Comparison of ENCODE assay signal across 13 cellular contexts in genomic region chr20:4665591-4665990, GRCh38. TPM values are rescaled to one million over a fixed set of nuclear protein-coding genes. Genes with fewer than 3 reads are reported as not detected.
A peak's percentile ranks its signal among the peaks of the same experiment; 100 is the strongest.
DNase-seq lines count a peak whose midpoint lies in the region; ATAC-seq and TF ChIP-seq lines count a peak whose summit lies in the region.
"Had no signal": no experiment of that assay in that cellular context is flagged by ENCODE, and none has a peak within 500 bp of the region (broad histone marks: within the 10 kb centered on the region; RNA-seq: fewer than 3 reads in every experiment).

No MANE protein-coding gene starts in this region.

- H3K27ac ChIP-seq in RWPE2 (ENCODE audit: poor library complexity, severe bottlenecking) (peak overlapping the region; percentile 95), mammary epithelial cell (ENCODE audit: insufficient read depth, low read depth, low read length) (peak overlapping the region; percentile 98)
- H3K27ac ChIP-seq: thyroid gland had no signal

- H3K4me2 ChIP-seq in mammary epithelial cell (ENCODE audit: insufficient read depth, low read depth, low read length), result peak overlapping the region; percentile 37
- H3K4me2 ChIP-seq in skeletal muscle satellite cell (ENCODE audit: low read length), result peak overlapping the region; percentile 64

- H3K36me3 ChIP-seq in RWPE2 (ENCODE audit: low read depth) (no peaks in the 10 kb centered on the region), mammary epithelial cell (ENCODE audit: insufficient read depth, low read length) (no peaks in the 10 kb centered on the region), skeletal muscle satellite cell (ENCODE audit: insufficient read depth, low read length) (no peaks in the 10 kb centered on the region)
- H3K36me3 ChIP-seq: sigmoid colon, thyroid gland had no signal

- BruUV-seq in mammary epithelial cell (replicated peaks; lab: Mats Ljungman, UMichigan), result TSS peak; percentile 85

- CTCF ChIA-PET in mammary epithelial cell (lab: Charles Lee; ENCODE audit: low non-redundant PET), result interaction anchor here (0.6 to 0.9 kb wide), 2 partner anchors 52 to 56 kb away, joined by 3 to 4 read pairs; partner anchors contain the start of gene PRND

- dilution Hi-C loops in mammary epithelial cell (cut with HindIII; ENCODE audit: low sequenced_read_pairs), result no loop called here

- H3K79me2 ChIP-seq in mammary epithelial cell (ENCODE audit: insufficient read depth, low read length), result no peaks in the 10 kb centered on the region

- peaks cover 29% of the 10 kb centered on the region for H3K4me1 ChIP-seq in RWPE2 (ENCODE audit: insufficient read depth, poor library complexity, severe bottlenecking)
- H3K4me1 ChIP-seq in mammary epithelial cell (ENCODE audit: insufficient read depth, low read length), result peaks cover 32% of the 10 kb centered on the region
- peaks cover 19% of the 10 kb centered on the region for H3K4me1 ChIP-seq in skeletal muscle satellite cell (ENCODE audit: control insufficient read depth, insufficient read depth, low read length)
- H3K4me1 ChIP-seq: sigmoid colon, thyroid gland had no signal

- H3K9me3 ChIP-seq in RWPE2 (ENCODE audit: severe bottlenecking) (no peaks in the 10 kb centered on the region), mammary epithelial cell (replicated peaks; ENCODE audit: insufficient read depth, low read length) (no peaks in the 10 kb centered on the region), skeletal muscle satellite cell (replicated peaks; ENCODE audit: low read length) (no peaks in the 10 kb centered on the region)
- H3K9me3 ChIP-seq: sigmoid colon, thyroid gland had no signal

- H3K27me3 ChIP-seq in RWPE2 (ENCODE audit: insufficient read depth, poor library complexity, severe bottlenecking), result no peaks in the 10 kb centered on the region
- no peaks in the 10 kb centered on the region for H3K27me3 ChIP-seq in mammary epithelial cell (ENCODE audit: insufficient read depth, low read length)
- no peaks in the 10 kb centered on the region for H3K27me3 ChIP-seq in skeletal muscle satellite cell (ENCODE audit: control insufficient read depth, insufficient read depth, low read length)
- H3K27me3 ChIP-seq: sigmoid colon, thyroid gland had no signal

- intact Hi-C loops in mammary epithelial cell (cut with micrococcal nuclease), result no loop called here

- TF ChIP-seq CTCF in RWPE2 (IDR thresholded peaks at IDR 0.05; ENCODE audit: poor library complexity, severe bottlenecking) (no peak), mammary epithelial cell (conservative IDR thresholded peaks at IDR 0.05 in 1 of 2, IDR thresholded peaks at IDR 0.05 in 1 of 2; ENCODE audit: extremely low read depth in 1 of 2, insufficient read depth in 1 of 2, low read depth in 1 of 2, low read length in 2 of 2) (no peak)

- in situ Hi-C loops in mammary epithelial cell (cut with MboI; ENCODE audit: low sequenced_read_pairs in 2 of 2), result no loop called here
- in situ Hi-C loops in ACHN (cut with HindIII; ENCODE audit: low pct_ligation_motif_present, low pct_unique_long_range_greater_than_20kb, low sequenced_read_pairs), result no loop called here

- H3K9ac ChIP-seq in mammary epithelial cell (ENCODE audit: insufficient read depth, low read length) (peak overlapping the region; percentile 62), skeletal muscle satellite cell (ENCODE audit: low read depth, low read length) (no peak overlapping the region)

- peak; percentile 71 to 72 for ATAC-seq in activated CD4-positive, CD25-positive, alpha-beta regulatory T cell treated with anti-CD3 and anti-CD28 coated beads, Interleukin-2, amount 50 U/mL, for 24 hours
- ATAC-seq in RWPE2 (ENCODE audit: low read depth), result peak; percentile 30; the same call in 1 of the 3 replicates

- H3K4me3 ChIP-seq in RWPE2 (ENCODE audit: severe bottlenecking), result no peak overlapping the region
- H3K4me3 ChIP-seq in mammary epithelial cell (replicated peaks in 1 of 3; ENCODE audit: insufficient read depth in 1 of 3, low read depth in 2 of 3, low read length in 3 of 3), result no peak overlapping the region
- no peak overlapping the region for H3K4me3 ChIP-seq in skeletal muscle satellite cell (ENCODE audit: low read length)
- H3K4me3 ChIP-seq: sigmoid colon, thyroid gland had no signal

- DNase-seq in activated CD4-positive, CD25-positive, alpha-beta regulatory T cell treated with anti-CD3 and anti-CD28 coated beads, Interleukin-2, amount 50 U/mL, for 72 hours, result no peak
- no peak for DNase-seq in RWPE2 (ENCODE audit: low spot score)
- peak; percentile 66 for DNase-seq in mammary epithelial cell
- no peak for DNase-seq in amniotic stem cell (lab: John Stamatoyannopoulos, UW)
- DNase-seq in ACHN, result no peak
- no peak for DNase-seq in NCI-H1417 treated with DMSO at 0.1 percent for 48 hours (lab: John Stamatoyannopoulos, UW)
- DNase-seq: anterior cingulate cortex, NCI-H2107, sigmoid colon, thyroid gland had no signal

- H2AFZ ChIP-seq in mammary epithelial cell (ENCODE audit: low read depth, low read length), result peak overlapping the region; percentile 64

- 43% methylated on average over 1 of the region's 1 CpG for WGBS in mammary epithelial cell (ENCODE audit: low coverage, missing lambda C conversion rate)

- H4K20me1 ChIP-seq in mammary epithelial cell (ENCODE audit: insufficient read depth, low read length), result no peaks in the 10 kb centered on the region

RNA-seq across cellular contexts. Expression of gene PRNP, which starts 20.7 kb away (rescaled TPM):
- 100 to 1,000 TPM; 676 to 841 TPM for total RNA-seq in mammary epithelial cell
- 1,147 TPM for polyA plus RNA-seq in mammary epithelial cell
- 442 TPM for polyA minus RNA-seq in mammary epithelial cell
- total RNA-seq in skeletal muscle satellite cell (2012; rRNA removed), result 76.0 and 89.2 TPM in 2 replicates

RNA-seq across cellular contexts. Expression of gene PRND, which starts 56.1 kb away (rescaled TPM):
- total RNA-seq in mammary epithelial cell, result not detected
- not detected for polyA plus RNA-seq in mammary epithelial cell
- not detected for polyA minus RNA-seq in mammary epithelial cell
- not detected in 2 replicates for total RNA-seq in skeletal muscle satellite cell (2012; rRNA removed)
- total RNA-seq: kidney epithelial cell had no signal
